8 cellular contexts compared by ENCODE assay signal in genomic region chr2:72915907-72916742, GRCh38. TPM values are rescaled to one million over a fixed set of nuclear protein-coding genes. Genes with fewer than 3 reads are reported as not detected.
DNase-seq lines count a peak whose midpoint lies in the region; ATAC-seq and FAIRE-seq lines count a peak whose summit lies in the region.

No MANE protein-coding gene starts in this region.

- DNase-seq in activated effector memory CD4-positive, alpha-beta T cell treated with anti-CD3 and anti-CD28 coated beads, Interleukin-2, amount 50 U/mL, for 16 hours: peak; percentile 79
- no peak for DNase-seq in activated effector memory CD4-positive, alpha-beta T cell treated with Interleukin-2 at 50 U/mL for 16 hours
- DNase-seq in NCI-H2171 (lab: John Stamatoyannopoulos, UW) (peak; percentile 72), small intestine (peak; percentile 83), NCI-H524 treated with DMSO at 0.1 percent for 48 hours (lab: John Stamatoyannopoulos, UW) (no peak)

- peaks cover 34% of the 10 kb centered on the region for H3K4me1 Mint-ChIP-seq in activated naive CD8-positive, alpha-beta T cell (ENCODE audit: low read depth)

- peak; percentile 58 for ATAC-seq in HG02852 (IDR thresholded peaks at IDR 0.05; ENCODE audit: unreplicated experiment)

- H3K27ac ChIP-seq in small intestine (ENCODE audit: low read depth in 1 of 2, low read length in 1 of 2): no peak overlapping the region

- H3K4me3 ChIP-seq in iPS-18c (ENCODE audit: insufficient read depth, low read depth, low read length) (peak overlapping the region; percentile 66), small intestine (ENCODE audit: low read depth in 1 of 2, low read length in 2 of 2) (peak overlapping the region in 1 of 2 donors; percentile 63)

- no peak for FAIRE-seq in small intestine (lab: Jason Lieb, UNC)

- peaks cover 7 to 58% of the 10 kb centered on the region in 2 donors for H3K27me3 ChIP-seq in small intestine (ENCODE audit: control insufficient read depth in 2 of 2, insufficient read depth in 2 of 2, low read length in 2 of 2)

- H3K4me3 Mint-ChIP-seq in activated naive CD8-positive, alpha-beta T cell: peak overlapping the region; percentile 73

- peaks cover 3 to 5% of the 10 kb centered on the region in 2 donors for H3K4me1 ChIP-seq in small intestine (ENCODE audit: control insufficient read depth in 2 of 2, insufficient read depth in 1 of 2, low read depth in 1 of 2, low read length in 1 of 2)

- 1 to 2% (median 1%) methylated on average over 62 to 86 of the region's 86 CpGs for WGBS in small intestine, 3 donors

- H3K9me3 ChIP-seq in iPS-18c (ENCODE audit: control insufficient read depth, insufficient read depth, low read length): peaks cover 2% of the 10 kb centered on the region
- H3K9me3 ChIP-seq in small intestine (ENCODE audit: control insufficient read depth, low read depth): no peaks in the 10 kb centered on the region

- peaks cover 51% of the 10 kb centered on the region for H3K27me3 Mint-ChIP-seq in activated naive CD8-positive, alpha-beta T cell

- no peaks in the 10 kb centered on the region for H3K36me3 ChIP-seq in small intestine (ENCODE audit: control insufficient read depth in 2 of 2, insufficient read depth in 2 of 2, low read length in 2 of 2)

- no peaks in the 10 kb centered on the region for H3K36me3 Mint-ChIP-seq in activated naive CD8-positive, alpha-beta T cell

- no peaks in the 10 kb centered on the region for H3K9me3 Mint-ChIP-seq in activated naive CD8-positive, alpha-beta T cell (ENCODE audit: low read depth)

- H3K27ac Mint-ChIP-seq in activated naive CD8-positive, alpha-beta T cell: no peak overlapping the region

RNA-seq across cellular contexts. Expression of gene EMX1, which starts 1.2 kb away (rescaled TPM):
- 1 to 10 TPM in 2 of 3 donors, under 1 TPM in 1; 0.46 to 4.9 (median 1.6) TPM for polyA plus RNA-seq in small intestine

RNA-seq across cellular contexts. Expression of gene SPR, which starts 28.9 kb away (rescaled TPM):
- polyA plus RNA-seq in small intestine: 10 to 100 TPM; 44.2 to 50.0 (median 44.5) TPM

Comparison
In these comparisons a context has a peak if more than half of its experiments do, and no peak if none do; other contexts are left out.
1. DNase-seq: peak in activated effector memory CD4-positive, alpha-beta T cell treated with anti-CD3 and anti-CD28 coated beads, Interleukin-2, amount 50 U/mL, for 16 hours (single experiment), NCI-H2171 (single experiment) and small intestine (single experiment); none in activated effector memory CD4-positive, alpha-beta T cell treated with Interleukin-2 at 50 U/mL for 16 hours (single experiment) and NCI-H524 treated with DMSO at 0.1 percent for 48 hours (single experiment).